Comparison of ENCODE assay signal across 8 cellular contexts in the genomic region with DNA sequence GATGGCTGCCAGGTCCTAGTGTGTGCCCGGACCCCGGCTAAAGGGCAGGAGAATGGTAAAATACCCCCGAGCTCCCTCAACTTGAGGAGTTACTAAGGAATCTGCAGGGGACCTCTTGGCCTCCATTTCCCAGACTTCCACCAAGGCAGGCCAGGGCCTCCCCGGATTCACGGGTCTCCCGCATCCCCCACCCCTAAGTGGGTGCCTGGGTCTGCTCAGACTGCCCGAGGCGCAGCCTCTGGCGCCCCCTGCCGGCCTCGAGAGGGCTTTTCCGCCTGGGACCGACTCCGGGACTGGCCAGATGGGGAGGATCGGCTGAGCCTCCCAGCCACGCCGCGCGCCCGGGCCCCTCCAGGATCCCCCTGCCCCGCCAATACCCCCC. TPM values are rescaled to one million over a fixed set of nuclear protein-coding genes. Genes with fewer than 3 reads are reported as not detected.
DNase-seq lines count a peak whose midpoint lies in the region; ATAC-seq and TF ChIP-seq lines count a peak whose summit lies in the region.

No MANE protein-coding gene starts in this region.

- no peaks in the 10 kb centered on the region for H3K36me3 Mint-ChIP-seq in activated T-cell treated with anti-CD3 and anti-CD28 coated beads, Interleukin-2, amount 50 U/mL, for 72 hours (ENCODE audit: insufficient read depth in 2 of 2)
- H3K36me3 Mint-ChIP-seq in nephron (ENCODE audit: low read depth) = no peaks in the 10 kb centered on the region
- no peaks in the 10 kb centered on the region for H3K36me3 Mint-ChIP-seq in stimulated activated naive CD8-positive, alpha-beta T cell treated with anti-CD3 and anti-CD28 coated beads, Interleukin-15, Interleukin-2, amounts not matched to agents 100 ng/mL and 50 ng/mL, for 24 hours (ENCODE audit: low read depth)

- H3K27me3 ChIP-seq in A673 (replicated peaks; ENCODE audit: insufficient read depth, low read depth, low read length, poor library complexity) (peaks cover 16% of the 10 kb centered on the region), HL-60 (ENCODE audit: insufficient read depth, poor library complexity, severe bottlenecking) (peaks cover 51% of the 10 kb centered on the region), OCI-LY3 (ENCODE audit: low read depth, low read length) (no peaks in the 10 kb centered on the region)

- H3K9ac ChIP-seq in OCI-LY3 (ENCODE audit: low read length) = peak overlapping the region; percentile 98

- peak overlapping the region; percentile 55 for H3K4me3 ChIP-seq in A673 (ENCODE audit: low read depth, low read length, poor library complexity, severe bottlenecking)
- H3K4me3 ChIP-seq in HL-60 (replicated peaks; ENCODE audit: insufficient read depth, low read length) = peak overlapping the region; percentile 28
- H3K4me3 ChIP-seq in OCI-LY3 (ENCODE audit: low read length) = peak overlapping the region; percentile 98
- peak overlapping the region; percentile 75 for H3K4me3 ChIP-seq in fibroblast of mammary gland (ENCODE audit: control insufficient read depth, low read depth, low read length)

- H3K27ac Mint-ChIP-seq in activated T-cell treated with anti-CD3 and anti-CD28 coated beads, Interleukin-2, amount 50 U/mL, for 72 hours = no peak overlapping the region
- H3K27ac Mint-ChIP-seq in nephron = no peak overlapping the region
- H3K27ac Mint-ChIP-seq in stimulated activated naive CD8-positive, alpha-beta T cell treated with anti-CD3 and anti-CD28 coated beads, Interleukin-15, Interleukin-2, amounts not matched to agents 100 ng/mL and 50 ng/mL, for 24 hours = peak overlapping the region; percentile 55

- TF ChIP-seq CTCF in A673 (conservative IDR thresholded peaks at IDR 0.05; ENCODE audit: low read depth, low read length) (peak; percentile 95), HL-60 (IDR thresholded peaks at IDR 0.05; ENCODE audit: insufficient read depth, low read length) (peak; percentile 83), OCI-LY3 (IDR thresholded peaks at IDR 0.05; ENCODE audit: low read depth, low read length) (peak; percentile 69), fibroblast of mammary gland (conservative IDR thresholded peaks at IDR 0.05; ENCODE audit: control insufficient read depth, insufficient read depth, low read depth, low read length) (peak; percentile 77), nephron (IDR thresholded peaks at IDR 0.05; ENCODE audit: unreplicated experiment in 3 of 3) (peak; percentile 90 to 96 (median 95))

- H3K4me2 ChIP-seq in OCI-LY3 (ENCODE audit: low read length) = peak overlapping the region; percentile 88

- peaks cover 21% of the 10 kb centered on the region for H3K27me3 Mint-ChIP-seq in activated T-cell treated with anti-CD3 and anti-CD28 coated beads, Interleukin-2, amount 50 U/mL, for 72 hours (ENCODE audit: low read depth)
- H3K27me3 Mint-ChIP-seq in nephron (ENCODE audit: low read depth) = peaks cover 15% of the 10 kb centered on the region
- peaks cover 14% of the 10 kb centered on the region for H3K27me3 Mint-ChIP-seq in stimulated activated naive CD8-positive, alpha-beta T cell treated with anti-CD3 and anti-CD28 coated beads, Interleukin-15, Interleukin-2, amounts not matched to agents 100 ng/mL and 50 ng/mL, for 24 hours

- H2AFZ ChIP-seq in OCI-LY3 (ENCODE audit: low read depth, low read length) = peak overlapping the region; percentile 71; the same call in 1 of the 2 replicates

- H3K4me1 ChIP-seq in A673 (ENCODE audit: insufficient read depth, low read length, poor library complexity, severe bottlenecking) (peaks cover 14% of the 10 kb centered on the region), OCI-LY3 (ENCODE audit: low read length) (peaks cover 16% of the 10 kb centered on the region)

- H4K20me1 ChIP-seq in OCI-LY3 (ENCODE audit: insufficient read depth, low read length) = no peaks in the 10 kb centered on the region

- no peaks in the 10 kb centered on the region for H3K79me2 ChIP-seq in OCI-LY3 (ENCODE audit: low read length)

- no peak for TF ChIP-seq POLR2A in GM18505 (IDR thresholded peaks at IDR 0.05; ENCODE audit: borderline replicate concordance, extremely low read depth, insufficient read depth, insufficient read length)

- H3K36me3 ChIP-seq in A673 (ENCODE audit: insufficient read depth, low read length, poor library complexity, severe bottlenecking) (no peaks in the 10 kb centered on the region), OCI-LY3 (replicated peaks; ENCODE audit: low read depth, low read length) (no peaks in the 10 kb centered on the region)

- no peaks in the 10 kb centered on the region for H3K9me3 Mint-ChIP-seq in activated T-cell treated with anti-CD3 and anti-CD28 coated beads, Interleukin-2, amount 50 U/mL, for 72 hours
- H3K9me3 Mint-ChIP-seq in nephron = no peaks in the 10 kb centered on the region
- no peaks in the 10 kb centered on the region for H3K9me3 Mint-ChIP-seq in stimulated activated naive CD8-positive, alpha-beta T cell treated with anti-CD3 and anti-CD28 coated beads, Interleukin-15, Interleukin-2, amounts not matched to agents 100 ng/mL and 50 ng/mL, for 24 hours

- H3K9me3 ChIP-seq in A673 (ENCODE audit: low read depth, low read length, poor library complexity, severe bottlenecking) (no peaks in the 10 kb centered on the region), OCI-LY3 (ENCODE audit: insufficient read depth, low read length) (no peaks in the 10 kb centered on the region)

- H3K4me3 Mint-ChIP-seq in activated T-cell treated with anti-CD3 and anti-CD28 coated beads, Interleukin-2, amount 50 U/mL, for 72 hours = peak overlapping the region; percentile 85 to 86
- H3K4me3 Mint-ChIP-seq in nephron = peak overlapping the region; percentile 70 to 80 (median 76)
- H3K4me3 Mint-ChIP-seq in stimulated activated naive CD8-positive, alpha-beta T cell treated with anti-CD3 and anti-CD28 coated beads, Interleukin-15, Interleukin-2, amounts not matched to agents 100 ng/mL and 50 ng/mL, for 24 hours = peak overlapping the region; percentile 74

- CTCF ChIA-PET in A673 (lab: Charles Lee) = interaction anchor here (0.6 to 0.8 kb wide), 3 partner anchors 13 to 107 kb away, joined by 5 to 6 read pairs (median 6); partner anchors contain the start of gene ACOT7

- peak; percentile 80 for DNase-seq in A673 (ENCODE audit: low spot score)
- DNase-seq in HL-60 (ENCODE audit: low read depth in 1 of 2, low spot score in 1 of 2) = peak in 1 of 2 experiments; percentile 66
- DNase-seq in activated T-cell treated with anti-CD3 and anti-CD28 coated beads, Interleukin-2, amount 50 U/mL, for 72 hours = peak; percentile 85 to 90
- peak; percentile 64 for DNase-seq in fibroblast of mammary gland (ENCODE audit: low read depth)

- peak; percentile 47 for ATAC-seq in GM18505 (IDR thresholded peaks at IDR 0.05; ENCODE audit: unreplicated experiment)
- peak; percentile 76 to 77 for ATAC-seq in activated T-cell treated with anti-CD3 and anti-CD28 coated beads, Interleukin-2, amount 50 U/mL, for 72 hours (replicated peaks in 1 of 2)

- peaks cover 22% of the 10 kb centered on the region for H3K4me1 Mint-ChIP-seq in activated T-cell treated with anti-CD3 and anti-CD28 coated beads, Interleukin-2, amount 50 U/mL, for 72 hours (ENCODE audit: low read depth)
- H3K4me1 Mint-ChIP-seq in nephron = peaks cover 17% of the 10 kb centered on the region
- H3K4me1 Mint-ChIP-seq in stimulated activated naive CD8-positive, alpha-beta T cell treated with anti-CD3 and anti-CD28 coated beads, Interleukin-15, Interleukin-2, amounts not matched to agents 100 ng/mL and 50 ng/mL, for 24 hours (ENCODE audit: low read depth) = peaks cover 22% of the 10 kb centered on the region

- intact Hi-C loops in A673 (cut with micrococcal nuclease; ENCODE audit: unreplicated experiment) = loop anchor here (5.0 kb wide), 1 partner anchor 728 kb away; no protein-coding TSS in a partner anchor

- no peak overlapping the region for H3K27ac ChIP-seq in A673 (ENCODE audit: low read depth, low read length, poor library complexity, severe bottlenecking)
- H3K27ac ChIP-seq in HL-60 (replicated peaks) = no peak overlapping the region
- peak overlapping the region; percentile 61 for H3K27ac ChIP-seq in OCI-LY3 (ENCODE audit: low read length)

- POLR2A ChIA-PET in A673 (lab: Charles Lee; ENCODE audit: low non-redundant PET) = no interaction called here

- no TSS peak for BruUV-seq in A673 (replicated peaks; lab: Mats Ljungman, UMichigan)

RNA-seq across cellular contexts. Expression of gene PLEKHG5, which starts 1.7 kb away (rescaled TPM):
- total RNA-seq in A673 (2021) = 0.86 and 2.3 TPM in 2 replicates
- 1 to 10 TPM; 2.6 to 3.2 TPM for total RNA-seq in activated T-cell treated with anti-CD3 and anti-CD28 coated beads, Interleukin-2, amount 50 U/mL, for 72 hours

RNA-seq across cellular contexts. Expression of gene TNFRSF25, which starts 23.8 kb away (rescaled TPM):
- 0.97 and 1.5 TPM in 2 replicates for total RNA-seq in A673 (2021)
- total RNA-seq in activated T-cell treated with anti-CD3 and anti-CD28 coated beads, Interleukin-2, amount 50 U/mL, for 72 hours = 100 to 1,000 TPM in 1 of 2 donors, 10 to 100 TPM in 1; 89.2 to 101 TPM

Comparison
In these comparisons a context has a peak if more than half of its experiments do, and no peak if none do; other contexts are left out.
1. H3K4me3 ChIP-seq: peak in every context shown above with its lines; median percentile 98 in OCI-LY3; 75 in fibroblast of mammary gland; 55 in A673; 28 in HL-60.
2. RNA of gene TNFRSF25, which starts 23.8 kb away (total RNA-seq): 89.2 to 101 TPM in activated T-cell treated with anti-CD3 and anti-CD28 coated beads, Interleukin-2, amount 50 U/mL, for 72 hours; 0.97 to 1.5 TPM in A673; every median in the first group is over 10 times any median in the second.
3. Peak in every context shown above with its lines, with median percentiles within 50 percentile points of each other: CTCF ChIP-seq and H3K4me3 Mint-ChIP-seq.